Comparison of ENCODE assay signal across 1 cellular context in genomic region chr17:7557825-7558543, GRCh38.
A peak's percentile ranks its signal among the peaks of the same experiment; 100 is the strongest.
TF ChIP-seq lines count a peak whose summit lies in the region.

No MANE protein-coding gene starts in this region.

TF ChIP-seq in HepG2, 621 proteins besides CTCF, POLR2A, EP300 and RAD21 (continued from another document):
- no peak for TF ChIP-seq DNMT3B (CRISPR knock-in tag; conservative IDR thresholded peaks at IDR 0.05)
- TF ChIP-seq GTF3A (CRISPR knock-in tag; conservative IDR thresholded peaks at IDR 0.05): no peak
- no peak for TF ChIP-seq CBFB (CRISPR knock-in tag; IDR thresholded peaks at IDR 0.05)
- no peak for TF ChIP-seq THRA (CRISPR knock-in tag; IDR thresholded peaks at IDR 0.05; ENCODE audit: borderline replicate concordance)
- no peak for TF ChIP-seq IKZF4 (CRISPR knock-in tag; IDR thresholded peaks at IDR 0.05; ENCODE audit: borderline replicate concordance, low read depth, not compliant biosample characterization)
- 0 out of 2 replicates have a peak, but pooled peaks have one; percentile 23 for TF ChIP-seq ZSCAN21 (CRISPR knock-in tag; IDR thresholded peaks at IDR 0.05; ENCODE audit: borderline replicate concordance)
- no peak for TF ChIP-seq SRF (IDR thresholded peaks at IDR 0.05; ENCODE audit: low read depth, low read length)
- TF ChIP-seq GATA4 (IDR thresholded peaks at IDR 0.05; ENCODE audit: borderline replicate concordance, low read depth): no peak; the same call in 1 of the 2 replicates
- TF ChIP-seq ZNF331 (CRISPR knock-in tag; IDR thresholded peaks at IDR 0.05): peak; percentile 68; the same call in 1 of the 2 replicates
- TF ChIP-seq SAP130 (CRISPR knock-in tag; IDR thresholded peaks at IDR 0.05; ENCODE audit: low read depth): peak; percentile 75
- no peak for TF ChIP-seq ZMAT5 (CRISPR knock-in tag; IDR thresholded peaks at IDR 0.05; ENCODE audit: borderline replicate concordance, low read depth)
- TF ChIP-seq PHF5A (CRISPR knock-in tag; IDR thresholded peaks at IDR 0.05; ENCODE audit: low read depth, unreplicated experiment): no peak
- TF ChIP-seq RFX1 (IDR thresholded peaks at IDR 0.05): no peak
- no peak for TF ChIP-seq YY1 (IDR thresholded peaks at IDR 0.05; ENCODE audit: insufficient read depth, insufficient replicate concordance, low read depth, low read length)
